In the genomic region with DNA sequence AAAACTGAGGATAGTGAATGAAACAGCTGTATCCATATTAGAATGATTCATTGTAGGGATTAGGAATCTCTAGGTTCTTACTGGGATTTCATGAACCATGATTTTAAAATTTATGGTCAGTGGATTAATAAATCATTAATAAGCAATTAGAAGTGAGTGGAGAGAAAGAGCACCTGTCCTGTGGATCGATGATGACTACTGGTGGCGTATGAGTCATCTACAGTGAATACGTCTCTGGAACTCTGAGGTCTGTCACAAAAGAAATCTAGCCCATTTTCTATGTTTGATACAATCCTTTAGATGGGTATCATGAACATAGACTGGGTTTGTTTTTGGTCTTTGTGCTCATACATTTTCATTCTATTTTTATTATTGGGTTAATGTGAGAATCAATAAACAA, we compare ENCODE assay signal across 31 cellular contexts.
"Had no signal": no experiment of that assay in that cellular context is flagged by ENCODE, and none has a peak within 500 bp of the region (broad histone marks: within the 10 kb centered on the region; RNA-seq: fewer than 3 reads in every experiment).

No MANE protein-coding gene starts in this region.

- H3K36me3 ChIP-seq: ascending aorta, breast epithelium, Peyer's patch had no signal

- H3K27ac Mint-ChIP-seq: activated B cell treated with CpG ODN at 0.5 μM for 24 hours; activated CD4-positive, alpha-beta memory T cell treated with anti-CD3 and anti-CD28 coated beads, Interleukin-2, amount 10 ng/mL, durations not matched to agents 7 days and 5 days; activated CD8-positive, alpha-beta memory T cell treated with anti-CD3 and anti-CD28 coated beads, Interleukin-2, amount 10 ng/mL, durations not matched to agents 7 days and 5 days; activated naive CD8-positive, alpha-beta T cell treated with anti-CD3 and anti-CD28 coated beads, Interleukin-2, amount 10 ng/mL, durations not matched to agents 7 days and 5 days had no signal

- H3K27me3 Mint-ChIP-seq: activated B cell treated with CpG ODN at 0.5 μM for 24 hours had no signal

- H3K9me3 ChIP-seq: ascending aorta, body of pancreas, breast epithelium, Peyer's patch had no signal

- H3K36me3 Mint-ChIP-seq: activated CD8-positive, alpha-beta memory T cell treated with anti-CD3 and anti-CD28 coated beads, Interleukin-2, amount 10 ng/mL, durations not matched to agents 7 days and 5 days; activated naive CD8-positive, alpha-beta T cell treated with anti-CD3 and anti-CD28 coated beads, Interleukin-2, amount 10 ng/mL, durations not matched to agents 7 days and 5 days had no signal

- H3K4me3 Mint-ChIP-seq: activated B cell treated with CpG ODN at 0.5 μM for 24 hours; activated CD4-positive, alpha-beta memory T cell treated with anti-CD3 and anti-CD28 coated beads, Interleukin-2, amount 10 ng/mL, durations not matched to agents 7 days and 5 days; activated CD8-positive, alpha-beta memory T cell treated with anti-CD3 and anti-CD28 coated beads, Interleukin-2, amount 10 ng/mL, durations not matched to agents 7 days and 5 days; activated naive CD8-positive, alpha-beta T cell treated with anti-CD3 and anti-CD28 coated beads, Interleukin-2, amount 10 ng/mL, durations not matched to agents 7 days and 5 days had no signal

- H3K4me1 ChIP-seq: ascending aorta, body of pancreas, breast epithelium, Peyer's patch had no signal

- H3K27ac ChIP-seq: ascending aorta, body of pancreas, breast epithelium, Peyer's patch, VCaP had no signal

- DNase-seq: activated B cell treated with CpG ODN at 0.5 μM for 24 hours; activated CD4-positive, alpha-beta memory T cell treated with anti-CD3 and anti-CD28 coated beads, Interleukin-2, amount 10 ng/mL, durations not matched to agents 7 days and 5 days; activated CD4-positive, alpha-beta T cell treated with anti-CD3 and anti-CD28 coated beads for 1 hour; activated CD4-positive, alpha-beta T cell treated with anti-CD3 and anti-CD28 coated beads for 48 hours; activated CD8-positive, alpha-beta memory T cell treated with anti-CD3 and anti-CD28 coated beads for 24 hours; activated CD8-positive, alpha-beta memory T cell treated with anti-CD3 and anti-CD28 coated beads, Interleukin-2, amount 10 ng/mL, durations not matched to agents 7 days and 5 days; activated CD8-positive, alpha-beta memory T cell treated with anti-CD3 and anti-CD28 coated beads, Interleukin-2, amount 50 U/mL, for 48 hours; activated effector memory CD4-positive, alpha-beta T cell treated with Interleukin-2 at 50 U/mL for 16 hours; activated naive CD4-positive, alpha-beta T cell treated with anti-CD3 and anti-CD28 coated beads, Interleukin-2, amount 50 U/mL, for 16 hours; activated naive CD8-positive, alpha-beta T cell treated with anti-CD3 and anti-CD28 coated beads, Interleukin-2, amount 10 ng/mL, durations not matched to agents 7 days and 5 days; activated T-cell treated with anti-CD3 and anti-CD28 coated beads, Interleukin-2, amount 50 U/mL, for 48 hours; amygdala; body of pancreas; Karpas-422; NCI-H1105; NCI-H1417 treated with DMSO at 0.1 percent for 48 hours; NCI-H1930; NCI-H2081 treated with DMSO at 0.1 percent for 48 hours; NCI-H345; NCI-H524 treated with DMSO at 0.1 percent for 48 hours; Peyer's patch; RPMI8226; SIG-M5; T-helper 1 cell; T-helper 2 cell; T-helper 9 cell had no signal

- H3K9me3 Mint-ChIP-seq: activated B cell treated with CpG ODN at 0.5 μM for 24 hours; activated CD4-positive, alpha-beta memory T cell treated with anti-CD3 and anti-CD28 coated beads, Interleukin-2, amount 10 ng/mL, durations not matched to agents 7 days and 5 days; activated naive CD8-positive, alpha-beta T cell treated with anti-CD3 and anti-CD28 coated beads, Interleukin-2, amount 10 ng/mL, durations not matched to agents 7 days and 5 days had no signal

- H3K4me1 Mint-ChIP-seq: activated B cell treated with CpG ODN at 0.5 μM for 24 hours; activated CD4-positive, alpha-beta memory T cell treated with anti-CD3 and anti-CD28 coated beads, Interleukin-2, amount 10 ng/mL, durations not matched to agents 7 days and 5 days; activated CD8-positive, alpha-beta memory T cell treated with anti-CD3 and anti-CD28 coated beads, Interleukin-2, amount 10 ng/mL, durations not matched to agents 7 days and 5 days; activated naive CD8-positive, alpha-beta T cell treated with anti-CD3 and anti-CD28 coated beads, Interleukin-2, amount 10 ng/mL, durations not matched to agents 7 days and 5 days had no signal

- ATAC-seq: activated CD8-positive, alpha-beta memory T cell treated with anti-CD3 and anti-CD28 coated beads, Interleukin-2, amount 10 ng/mL, durations not matched to agents 7 days and 5 days; body of pancreas; Right ventricle myocardium inferior; SK-N-SH treated with all-trans-retinoic acid at 6 μM for 48 hours had no signal

- H3K4me3 ChIP-seq: ascending aorta, body of pancreas, breast epithelium, Peyer's patch had no signal

- H3K27me3 ChIP-seq: ascending aorta, body of pancreas, breast epithelium, Peyer's patch had no signal
